ENCODE assay signal across 1 cellular context in genomic region chr2:219631406-219631891, GRCh38.
TF ChIP-seq lines count a peak whose summit lies in the region.

No MANE protein-coding gene starts in this region.

TF ChIP-seq in WTC11, 78 proteins besides CTCF, POLR2A, EP300 and RAD21 (continued from another document):
- TF ChIP-seq NFYB (CRISPR knock-in tag; conservative IDR thresholded peaks at IDR 0.05; ENCODE audit: low read depth) (no peak), MYBL2 (CRISPR knock-in tag; IDR thresholded peaks at IDR 0.05) (no peak), ESRRA (CRISPR knock-in tag; IDR thresholded peaks at IDR 0.05; ENCODE audit: borderline replicate concordance) (no peak), HMGA2 (CRISPR knock-in tag; IDR thresholded peaks at IDR 0.05) (no peak), ATF1 (CRISPR knock-in tag; IDR thresholded peaks at IDR 0.05) (no peak), ZNF396 (CRISPR knock-in tag; IDR thresholded peaks at IDR 0.05; ENCODE audit: borderline replicate concordance) (no peak), MXD4 (CRISPR knock-in tag; IDR thresholded peaks at IDR 0.05; ENCODE audit: borderline replicate concordance) (no peak), SMAD3 (CRISPR knock-in tag; IDR thresholded peaks at IDR 0.05; ENCODE audit: borderline replicate concordance) (no peak), MAX (CRISPR knock-in tag; IDR thresholded peaks at IDR 0.05) (no peak), ATF6 (CRISPR knock-in tag; IDR thresholded peaks at IDR 0.05) (no peak)
